ENCODE assay signal across 12 cellular contexts in genomic region chr1:198638441-198638840, GRCh38. TPM values are rescaled to one million over a fixed set of nuclear protein-coding genes. Genes with fewer than 3 reads are reported as not detected.
DNase-seq lines count a peak whose midpoint lies in the region; ATAC-seq and TF ChIP-seq lines count a peak whose summit lies in the region.
"Had no signal": no experiment of that assay in that cellular context is flagged by ENCODE, and none has a peak within 500 bp of the region (broad histone marks: within the 10 kb centered on the region; RNA-seq: fewer than 3 reads in every experiment).

No MANE protein-coding gene starts in this region.

- DNase-seq in GM06990 (ENCODE audit: extremely low read depth, insufficient read length), result no peak
- DNase-seq in SJCRH30, result no peak
- DNase-seq in activated gamma-delta T cell treated with Interleukin-2 at 50 U/mL for 16 hours, result no peak
- no peak for DNase-seq in activated CD4-positive, CD25-positive, alpha-beta regulatory T cell (lab: John Stamatoyannopoulos, UW)
- DNase-seq in NCI-H748 (lab: John Stamatoyannopoulos, UW; ENCODE audit: unreplicated experiment), result no peak
- DNase-seq: dorsolateral prefrontal cortex, NCI-H510A treated with DMSO at 0.1 percent for 48 hours, right cardiac atrium had no signal

- no peak for TF ChIP-seq CTCF in GM06990 (IDR thresholded peaks at IDR 0.05; ENCODE audit: insufficient read depth, low read length, poor library complexity, severe bottlenecking)

- H3K27me3 ChIP-seq in GM06990 (replicated peaks; ENCODE audit: control insufficient read depth, insufficient read depth, low read length) (no peaks in the 10 kb centered on the region), duodenal mucosa (ENCODE audit: control insufficient read depth in 1 of 2, insufficient read depth in 2 of 2, low read length in 2 of 2) (no peaks in the 10 kb centered on the region), SJCRH30 (no peaks in the 10 kb centered on the region)
- H3K27me3 ChIP-seq: dorsolateral prefrontal cortex had no signal

- H3K4me3 ChIP-seq in GM06990 (replicated peaks; ENCODE audit: low read depth, low read length) (peak overlapping the region; percentile 14), duodenal mucosa (ENCODE audit: low read depth in 1 of 2, low read length in 2 of 2) (no peak overlapping the region), SJCRH30 (no peak overlapping the region)

- no peak overlapping the region for H3K9ac ChIP-seq in duodenal mucosa (ENCODE audit: low read depth in 1 of 2, low read length in 2 of 2)

- ATAC-seq in GM19463 (IDR thresholded peaks at IDR 0.05; ENCODE audit: unreplicated experiment) (peak; percentile 14), HG03457 (IDR thresholded peaks at IDR 0.05; ENCODE audit: unreplicated experiment) (peak; percentile 11)

- H3K27ac ChIP-seq in duodenal mucosa (ENCODE audit: low read depth, low read length) (peak overlapping the region; percentile 0), SJCRH30 (no peak overlapping the region)

- H3K36me3 ChIP-seq in GM06990 (ENCODE audit: control insufficient read depth, insufficient read depth, low read length) (no peaks in the 10 kb centered on the region), duodenal mucosa (ENCODE audit: control insufficient read depth in 1 of 2, insufficient read depth in 2 of 2, low read length in 2 of 2) (no peaks in the 10 kb centered on the region), SJCRH30 (no peaks in the 10 kb centered on the region)

- H3K4me1 ChIP-seq in duodenal mucosa (ENCODE audit: control insufficient read depth in 1 of 2, insufficient read depth in 2 of 2, low read length in 2 of 2) (no peaks in the 10 kb centered on the region), SJCRH30 (no peaks in the 10 kb centered on the region)

- H3K9me3 ChIP-seq in duodenal mucosa (ENCODE audit: control insufficient read depth in 1 of 2, low read length in 2 of 2) (no peaks in the 10 kb centered on the region), SJCRH30 (replicated peaks) (no peaks in the 10 kb centered on the region)

RNA-seq across cellular contexts. Expression of gene PTPRC, which starts 0.4 kb away (rescaled TPM):
- total RNA-seq in SJCRH30 (2014; rRNA removed; shearing (Covaris generic)), result not detected in 2 replicates
- total RNA-seq: Daoy had no signal
